ENCODE assay signal across 9 cellular contexts in the genomic region with DNA sequence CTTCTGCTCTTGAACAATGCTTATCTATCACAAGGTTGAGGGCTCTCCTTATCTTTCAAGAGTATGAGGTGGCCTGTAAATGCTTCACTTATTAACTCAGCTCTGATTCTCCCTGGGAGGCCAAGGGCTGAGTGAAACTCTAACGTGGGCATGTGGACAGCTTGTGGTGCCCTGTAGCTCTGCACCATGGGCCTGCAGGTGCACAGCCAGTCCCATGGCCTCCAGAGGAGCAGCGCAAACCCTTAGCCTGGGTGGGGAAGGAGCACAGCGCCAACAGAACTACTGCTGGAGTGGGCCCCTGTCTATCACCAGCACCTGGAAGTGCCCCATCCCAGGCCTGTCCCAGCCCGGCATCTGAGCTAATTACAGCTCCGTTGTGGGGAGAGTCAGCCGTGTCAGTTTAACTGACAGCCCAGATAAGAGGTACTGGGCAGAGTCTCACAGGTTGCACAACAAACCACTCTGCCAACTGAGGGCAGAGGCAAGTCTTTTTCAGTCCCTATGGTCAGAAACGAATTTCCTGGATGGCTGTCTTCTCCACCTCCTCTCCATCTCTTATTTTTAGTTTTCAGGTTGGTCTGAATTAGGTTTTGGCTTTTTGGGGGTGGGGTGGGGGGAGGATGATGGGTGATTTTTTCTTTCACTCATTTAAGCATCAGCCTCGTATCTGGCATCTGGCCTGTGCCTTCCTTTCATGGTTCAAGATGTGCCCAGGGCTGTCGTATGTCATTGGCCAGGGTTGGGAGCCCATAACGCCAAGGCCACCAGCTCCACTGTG.
DNase-seq lines count a peak whose midpoint lies in the region; ATAC-seq and TF ChIP-seq lines count a peak whose summit lies in the region.
"Had no signal": no experiment of that assay in that cellular context is flagged by ENCODE, and none has a peak within 500 bp of the region (broad histone marks: within the 10 kb centered on the region; RNA-seq: fewer than 3 reads in every experiment).

No MANE protein-coding gene starts in this region.

- no peak for TF ChIP-seq POLR2A in heart left ventricle (IDR thresholded peaks at IDR 0.05)

- H3K36me3 ChIP-seq in BLaER1 treated with 17β-estradiol and CSF1 and Interleukin-3, amounts not matched to agents 10 nM and 100 nM, result no peaks in the 10 kb centered on the region
- H3K36me3 ChIP-seq in heart left ventricle, result no peaks in the 10 kb centered on the region

- peak overlapping the region in 10 of 11 experiments; percentile 16 to 97 (median 88); a peak in 19 of 22 replicates for H3K27ac ChIP-seq in BLaER1 treated with 17β-estradiol and CSF1 and Interleukin-3, amounts not matched to agents 10 nM and 100 nM
- H3K27ac ChIP-seq in heart left ventricle, result peak overlapping the region in 10 of 12 donors; percentile 37 to 86 (median 68)

- intact Hi-C loops in heart left ventricle (cut with DNase I), result no loop called here

- H3K27me3 ChIP-seq in BLaER1 treated with 17β-estradiol and CSF1 and Interleukin-3, amounts not matched to agents 10 nM and 100 nM, result peaks cover 0 to 24% (median 0%) of the 10 kb centered on the region in 11 experiments; a peak in 4 of 22 replicates
- H3K27me3 ChIP-seq in heart left ventricle, result no peaks in the 10 kb centered on the region

- ATAC-seq in GM19468 (IDR thresholded peaks at IDR 0.05; ENCODE audit: extremely low read depth, unreplicated experiment) (peak; percentile 47), heart left ventricle (peak; percentile 98 to 99 (median 98)), GM19035 (IDR thresholded peaks at IDR 0.05; ENCODE audit: unreplicated experiment) (no peak)

- peak overlapping the region in 6 of 10 experiments; percentile 0 to 53 (median 12); a peak in 6 of 20 replicates for H3K4me3 ChIP-seq in BLaER1 treated with 17β-estradiol and CSF1 and Interleukin-3, amounts not matched to agents 10 nM and 100 nM
- H3K4me3 ChIP-seq in heart left ventricle, result no peak overlapping the region

- 37 to 55% (median 50%) methylated on average over 9 to 10 of the region's 10 CpGs for WGBS in heart left ventricle, 4 donors

- peaks cover 58 to 98% (median 93%) of the 10 kb centered on the region in 10 experiments for H3K4me1 ChIP-seq in BLaER1 treated with 17β-estradiol and CSF1 and Interleukin-3, amounts not matched to agents 10 nM and 100 nM
- H3K4me1 ChIP-seq in heart left ventricle, result peaks cover 0 to 31% (median 10%) of the 10 kb centered on the region in 12 donors

- H3K9ac ChIP-seq in BLaER1 treated with 17β-estradiol and CSF1 and Interleukin-3, amounts not matched to agents 10 nM and 100 nM, result peak overlapping the region in 9 of 11 experiments; percentile 31 to 85 (median 75); a peak in 16 of 22 replicates

- H3K4me2 ChIP-seq in BLaER1 treated with 17β-estradiol and CSF1 and Interleukin-3, amounts not matched to agents 10 nM and 100 nM, result peak overlapping the region; percentile 76 to 98 (median 92)

- peaks cover 0 to 15% (median 7%) of the 10 kb centered on the region in 11 experiments; a peak in 16 of 22 replicates for H3K9me3 ChIP-seq in BLaER1 treated with 17β-estradiol and CSF1 and Interleukin-3, amounts not matched to agents 10 nM and 100 nM (replicated peaks in 1 of 11)
- no peaks in the 10 kb centered on the region for H3K9me3 ChIP-seq in heart left ventricle

- no peak for TF ChIP-seq CTCF in heart left ventricle (IDR thresholded peaks at IDR 0.05)

- DNase-seq in HT-29 (ENCODE audit: low spot score) (peak; percentile 1), heart left ventricle (peak; percentile 67 to 90 (median 78)), dedifferentiated amniotic fluid mesenchymal stem cell (ENCODE audit: extremely low spot score) (no peak), hippocampal formation (lab: John Stamatoyannopoulos, UW) (no peak)
- DNase-seq in activated naive CD4-positive, alpha-beta T cell treated with anti-CD3 and anti-CD28 coated beads, Interleukin-2, amount 50 U/mL, for 16 hours, result no peak
- DNase-seq: activated T-cell treated with anti-CD3 and anti-CD28 coated beads, Interleukin-2, amount 50 U/mL, for 1 hour had no signal

- H4K20me1 ChIP-seq in BLaER1 treated with 17β-estradiol and CSF1 and Interleukin-3, amounts not matched to agents 10 nM and 100 nM, result no peaks in the 10 kb centered on the region

Comparison
In these comparisons a context has a peak if more than half of its experiments do, and no peak if none do; other contexts are left out.
1. H3K4me3 ChIP-seq: peak in BLaER1 treated with 17β-estradiol and CSF1 and Interleukin-3, amounts not matched to agents 10 nM and 100 nM (6 of 10); none in heart left ventricle (0 of 12).
2. DNase-seq: peak in HT-29 (single experiment) and heart left ventricle (5 of 5); none in dedifferentiated amniotic fluid mesenchymal stem cell (single experiment), activated naive CD4-positive, alpha-beta T cell treated with anti-CD3 and anti-CD28 coated beads, Interleukin-2, amount 50 U/mL, for 16 hours (single experiment) and hippocampal formation (0 of 2).